In the genomic region with DNA sequence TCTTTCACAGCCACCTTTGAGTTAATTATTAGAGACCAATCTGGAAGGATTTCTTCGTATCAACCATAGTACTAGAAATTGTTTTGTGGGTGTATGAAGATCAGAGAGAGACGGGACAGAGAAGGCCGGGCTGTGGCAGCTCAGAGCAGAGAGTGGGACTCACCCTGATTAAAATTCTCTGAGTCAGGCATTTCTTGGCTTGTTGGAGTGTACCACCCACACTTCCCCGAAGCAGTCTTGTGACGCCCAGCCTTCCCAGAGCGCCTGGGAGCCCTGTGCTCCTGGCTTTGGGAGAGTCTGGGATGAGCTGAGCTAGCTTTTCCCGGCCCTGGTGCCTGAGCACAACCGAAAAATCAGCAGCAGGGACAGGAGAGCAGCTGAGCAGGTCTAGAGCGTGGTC, we compare ENCODE assay signal across 8 cellular contexts. TPM values are rescaled to one million over a fixed set of nuclear protein-coding genes. Genes with fewer than 3 reads are reported as not detected.
DNase-seq lines count a peak whose midpoint lies in the region; TF ChIP-seq lines count a peak whose summit lies in the region.

No MANE protein-coding gene starts in this region.

- no peaks in the 10 kb centered on the region for H3K27me3 ChIP-seq in ACC112 (ENCODE audit: insufficient read depth, low read length)

- DNase-seq in SK-MEL-5 (ENCODE audit: low read depth, low spot score) (peak; percentile 65), fibroblast of mammary gland (ENCODE audit: low read depth) (peak; percentile 97), neural crest cell (ENCODE audit: low read depth, low spot score) (no peak), activated T-cell treated with anti-CD3 and anti-CD28 coated beads for 4 hours (no peak), germinal center (ENCODE audit: low spot score) (no peak), NCI-H748 treated with DMSO at 0.1 percent for 48 hours (lab: John Stamatoyannopoulos, UW) (no peak)
- no peak for DNase-seq in stimulated activated naive CD4-positive, alpha-beta T cell (lab: John Stamatoyannopoulos, UW)

- H3K36me3 ChIP-seq in ACC112 (ENCODE audit: insufficient read depth, low read length): peaks cover 6% of the 10 kb centered on the region; the same call in 1 of the 2 replicates

- H3K27me3 Mint-ChIP-seq in neural crest cell (ENCODE audit: low read depth): no peaks in the 10 kb centered on the region

- H3K27ac ChIP-seq in ACC112 (ENCODE audit: low read depth, low read length): peak overlapping the region; percentile 89

- peak overlapping the region; percentile 48 for H2AFZ ChIP-seq in ACC112 (ENCODE audit: low read length, unreplicated experiment)

- peaks cover 6% of the 10 kb centered on the region for H3K4me1 Mint-ChIP-seq in neural crest cell

- peaks cover 58% of the 10 kb centered on the region for H3K79me2 ChIP-seq in ACC112 (ENCODE audit: control insufficient read depth, insufficient read depth, low read length, unreplicated experiment)

- H3K27ac Mint-ChIP-seq in neural crest cell (ENCODE audit: unreplicated experiment): peak overlapping the region; percentile 6

- in situ Hi-C loops in SK-MEL-5 (cut with HindIII; ENCODE audit: low pct_unique_long_range_greater_than_20kb, low sequenced_read_pairs): no loop called here

- H3K4me3 ChIP-seq in ACC112 (ENCODE audit: low read depth, low read length): peak overlapping the region; percentile 57
- no peak overlapping the region for H3K4me3 ChIP-seq in fibroblast of mammary gland (ENCODE audit: control insufficient read depth, low read depth, low read length)

- peaks cover 18% of the 10 kb centered on the region for H3K4me1 ChIP-seq in ACC112 (ENCODE audit: control insufficient read depth, insufficient read depth, low read length, unreplicated experiment)

- H3K9me3 Mint-ChIP-seq in neural crest cell: no peaks in the 10 kb centered on the region

- no peak overlapping the region for H3K4me3 Mint-ChIP-seq in neural crest cell

- TF ChIP-seq CTCF in fibroblast of mammary gland (conservative IDR thresholded peaks at IDR 0.05; ENCODE audit: control insufficient read depth, insufficient read depth, low read depth, low read length) (no peak), neural crest cell (conservative IDR thresholded peaks at IDR 0.05) (no peak)

- H3K36me3 Mint-ChIP-seq in neural crest cell (ENCODE audit: low read depth): peaks cover 2% of the 10 kb centered on the region

RNA-seq across cellular contexts. Expression of gene PLEKHM2, which starts 19.4 kb away (rescaled TPM):
- total RNA-seq in SK-MEL-5 (2014; rRNA removed; shearing (Covaris generic)): 37.6 TPM in 2 replicates
- polyA plus RNA-seq in SK-MEL-5 (2015; cell fraction: cytosol; rRNA removed): 73.9 and 86.0 TPM in 2 replicates
- polyA plus RNA-seq in SK-MEL-5 (2015; cell fraction: nucleus; rRNA removed): 178 and 181 TPM in 2 replicates
- total RNA-seq in neural crest cell: 61.2 and 64.5 TPM in 2 replicates

RNA-seq across cellular contexts. Expression of gene SLC25A34, which starts 32.5 kb away (rescaled TPM):
- total RNA-seq in SK-MEL-5 (2014; rRNA removed; shearing (Covaris generic)): 0.40 and 1.3 TPM in 2 replicates
- polyA plus RNA-seq in SK-MEL-5 (2015; cell fraction: cytosol; rRNA removed): 0.09 and 0.21 TPM in 2 replicates
- 2.7 and 3.1 TPM in 2 replicates for polyA plus RNA-seq in SK-MEL-5 (2015; cell fraction: nucleus; rRNA removed)
- 2.9 and 3.3 TPM in 2 replicates for total RNA-seq in neural crest cell

RNA-seq across cellular contexts. Expression of gene TMEM82, which starts 38.7 kb away (rescaled TPM):
- not detected in 2 replicates for total RNA-seq in SK-MEL-5 (2014; rRNA removed; shearing (Covaris generic))
- polyA plus RNA-seq in SK-MEL-5 (2015; cell fraction: cytosol; rRNA removed): not detected in 2 replicates
- polyA plus RNA-seq in SK-MEL-5 (2015; cell fraction: nucleus; rRNA removed): not detected in 2 replicates
- not detected in 2 replicates for total RNA-seq in neural crest cell

RNA-seq across cellular contexts. Expression of gene FBLIM1, which starts 55.0 kb away (rescaled TPM):
- total RNA-seq in SK-MEL-5 (2014; rRNA removed; shearing (Covaris generic)): 0.77 and 1.0 TPM in 2 replicates
- polyA plus RNA-seq in SK-MEL-5 (2015; cell fraction: cytosol; rRNA removed): 5.1 and 10.4 TPM in 2 replicates
- polyA plus RNA-seq in SK-MEL-5 (2015; cell fraction: nucleus; rRNA removed): 2.4 and 3.7 TPM in 2 replicates
- total RNA-seq in neural crest cell: 6.2 and 7.9 TPM in 2 replicates

Comparison
In these comparisons a context has a peak if more than half of its experiments do, and no peak if none do; other contexts are left out.
1. DNase-seq: peak in SK-MEL-5 (single experiment) and fibroblast of mammary gland (single experiment); none in neural crest cell (single experiment), stimulated activated naive CD4-positive, alpha-beta T cell (0 of 6), activated T-cell treated with anti-CD3 and anti-CD28 coated beads for 4 hours (single experiment), germinal center (single experiment) and NCI-H748 treated with DMSO at 0.1 percent for 48 hours (single experiment).